In the genomic region with DNA sequence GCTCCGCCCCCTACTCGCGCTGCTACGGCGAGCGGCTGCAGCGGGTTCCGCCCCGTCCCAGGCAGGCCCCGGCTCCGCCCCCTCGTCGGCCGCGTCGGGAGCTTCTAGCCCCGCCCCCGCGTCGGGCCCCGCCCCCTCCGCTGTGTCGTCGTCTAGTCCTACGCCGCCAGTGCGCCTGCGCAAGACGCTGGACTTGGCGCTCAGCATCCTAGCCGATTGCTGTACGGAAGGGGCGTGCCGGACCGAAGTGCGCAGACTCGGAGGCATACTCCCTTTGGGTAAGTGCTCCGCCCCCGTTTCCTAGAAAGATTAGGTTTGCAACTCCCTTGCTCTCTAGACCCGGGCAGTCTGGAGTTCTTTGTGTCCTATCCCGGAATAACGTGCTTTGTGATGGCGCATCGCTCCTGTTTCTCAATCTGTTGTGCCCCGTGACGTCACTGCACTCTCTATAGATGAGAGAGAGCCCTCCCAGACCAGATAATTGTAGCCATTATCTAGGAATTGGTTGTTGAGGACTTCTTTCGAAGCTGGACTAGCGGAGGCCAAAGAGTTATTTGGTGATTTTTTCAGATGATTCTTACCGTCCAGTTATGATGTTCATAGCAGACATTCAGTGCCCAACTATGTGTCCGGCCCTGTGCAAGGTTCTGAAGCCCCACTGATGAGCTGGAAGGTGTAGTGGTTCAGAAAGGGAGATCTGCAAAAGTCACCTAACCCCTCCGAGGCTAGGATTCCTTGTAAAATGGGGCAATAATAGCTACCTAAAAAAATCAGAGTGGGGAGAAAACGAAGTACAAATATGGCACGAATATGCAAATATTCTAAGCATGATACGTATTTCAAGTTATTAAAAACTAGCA, we compare ENCODE assay signal across 8 cellular contexts. TPM values are rescaled to one million over a fixed set of nuclear protein-coding genes. Genes with fewer than 3 reads are reported as not detected.
DNase-seq lines count a peak whose midpoint lies in the region; TF ChIP-seq lines count a peak whose summit lies in the region.

No MANE protein-coding gene starts in this region.

- H3K4me3 Mint-ChIP-seq in neural crest cell: peak overlapping the region; percentile 88

- peaks cover 30% of the 10 kb centered on the region for H3K4me1 Mint-ChIP-seq in neural crest cell

- H3K4me2 ChIP-seq in MM.1S (ENCODE audit: low read depth, low read length): peak overlapping the region; percentile 90

- intact Hi-C loops in stomach (cut with DNase I; ENCODE audit: low total_unique reads): loop anchor here (10.0 kb wide), 1 partner anchor 275 kb away; a partner anchor contains a TSS

- no peak for TF ChIP-seq POLR2A in stomach (IDR thresholded peaks at IDR 0.05)

- TF ChIP-seq CTCF in MM.1S (IDR thresholded peaks at IDR 0.05; ENCODE audit: low read length) (no peak), foreskin fibroblast (IDR thresholded peaks at IDR 0.05; ENCODE audit: low read depth, low read length) (no peak), neural crest cell (conservative IDR thresholded peaks at IDR 0.05) (no peak), stomach (IDR thresholded peaks at IDR 0.05) (no peak)

- peak overlapping the region; percentile 89 for H2AFZ ChIP-seq in MM.1S (ENCODE audit: low read length)

- no peaks in the 10 kb centered on the region for H3K27me3 Mint-ChIP-seq in neural crest cell (ENCODE audit: low read depth)

- peak overlapping the region; percentile 96 for H3K27ac ChIP-seq in MM.1S (ENCODE audit: low read length)
- H3K27ac ChIP-seq in stomach: peak overlapping the region; percentile 99 to 100 (median 100)

- H3K4me3 ChIP-seq in HAP-1 (peak overlapping the region; percentile 92), MM.1S (ENCODE audit: low read length) (peak overlapping the region; percentile 79), foreskin fibroblast (ENCODE audit: low read depth in 1 of 2, low read length in 2 of 2) (peak overlapping the region; percentile 79 to 86), stomach (peak overlapping the region; percentile 68 to 89 (median 84))

- H3K9me2 ChIP-seq in MM.1S (replicated peaks; ENCODE audit: insufficient read depth, low read length): no peaks in the 10 kb centered on the region

- H3K36me3 ChIP-seq in HAP-1 (replicated peaks) (peaks cover 5% of the 10 kb centered on the region), MM.1S (replicated peaks; ENCODE audit: insufficient read depth, low read length) (no peaks in the 10 kb centered on the region), stomach (peaks cover 28 to 36% (median 33%) of the 10 kb centered on the region in 4 donors)

- peak overlapping the region; percentile 98 for H3K27ac Mint-ChIP-seq in neural crest cell (ENCODE audit: unreplicated experiment)

- 2 to 6% (median 3%) methylated on average over 22 to 54 of the region's 54 CpGs for WGBS in stomach, 5 donors

- no peak for TF ChIP-seq EP300 in stomach (IDR thresholded peaks at IDR 0.05)

- peaks cover 19% of the 10 kb centered on the region for H3F3A ChIP-seq in MM.1S (ENCODE audit: insufficient read depth, low read length)

- peak; percentile 99 for DNase-seq in ELR (ENCODE audit: low read depth)
- DNase-seq in HAP-1 (ENCODE audit: low spot score in 2 of 2): peak; percentile 98 to 100
- DNase-seq in MM.1S: peak; percentile 100
- peak; percentile 76 for DNase-seq in SIG-M5 (lab: John Stamatoyannopoulos, UW)
- peak; percentile 100 for DNase-seq in activated gamma-delta T cell treated with anti-CD3 and anti-CD28 coated beads, Interleukin-2, amount 50 U/mL, for 16 hours (ENCODE audit: low read depth)
- peak; percentile 99 to 100 for DNase-seq in foreskin fibroblast
- DNase-seq in neural crest cell (ENCODE audit: low read depth, low spot score): peak; percentile 99
- DNase-seq in stomach: peak; percentile 100

- H3K9me3 ChIP-seq in HAP-1 (peaks cover 2% of the 10 kb centered on the region; the same call in 1 of the 2 replicates), MM.1S (replicated peaks; ENCODE audit: insufficient read depth, low read length) (no peaks in the 10 kb centered on the region), stomach (no peaks in the 10 kb centered on the region)

- H3K27me3 ChIP-seq in HAP-1 (ENCODE audit: low read depth) (no peaks in the 10 kb centered on the region), MM.1S (replicated peaks; ENCODE audit: insufficient read depth, low read length) (no peaks in the 10 kb centered on the region), stomach (no peaks in the 10 kb centered on the region)

- H3K9ac ChIP-seq in MM.1S (ENCODE audit: low read length): peak overlapping the region; percentile 96

- H3K36me3 Mint-ChIP-seq in neural crest cell (ENCODE audit: low read depth): peaks cover 4% of the 10 kb centered on the region

- H3K4me1 ChIP-seq in HAP-1: peaks cover 24% of the 10 kb centered on the region
- peaks cover 5% of the 10 kb centered on the region for H3K4me1 ChIP-seq in MM.1S (ENCODE audit: low read length)
- H3K4me1 ChIP-seq in stomach: peaks cover 38 to 54% (median 45%) of the 10 kb centered on the region in 4 donors

- H3K9me3 Mint-ChIP-seq in neural crest cell: no peaks in the 10 kb centered on the region

- H3K79me2 ChIP-seq in MM.1S (ENCODE audit: low read length): peaks cover 43% of the 10 kb centered on the region

- H4K20me1 ChIP-seq in MM.1S (ENCODE audit: insufficient read depth, low read length): no peaks in the 10 kb centered on the region

- in situ Hi-C loops in HAP-1 (cut with MboI; ENCODE audit: low sequenced_read_pairs): loop anchor here (10.0 kb wide), 1 partner anchor 415 kb away; a partner anchor contains a TSS

RNA-seq across cellular contexts. Expression of a gene that starts 0.7 kb away (rescaled TPM):
- total RNA-seq in neural crest cell: 11.8 and 12.3 TPM in 2 replicates
- 10 to 100 TPM in 2 of 5 donors, 1 to 10 TPM in 2, not detected in 1; 2.6 to 29.8 (median 15.1) TPM for total RNA-seq in stomach
- 10 to 100 TPM in 2 of 3 donors, 1 to 10 TPM in 1; 6.7 to 13.0 (median 11.3) TPM for polyA plus RNA-seq in stomach

RNA-seq across cellular contexts. Expression of a gene that starts 12.0 kb away (rescaled TPM):
- total RNA-seq in neural crest cell: 7.2 and 8.8 TPM in 2 replicates
- 10 to 100 TPM; 36.0 to 84.0 (median 63.1) TPM for total RNA-seq in stomach
- polyA plus RNA-seq in stomach: 10 to 100 TPM; 44.8 to 49.3 (median 49.1) TPM

RNA-seq across cellular contexts. Expression of a gene that starts 17.4 kb away (rescaled TPM):
- 0.91 and 1.0 TPM in 2 replicates for total RNA-seq in neural crest cell
- total RNA-seq in stomach: under 1 TPM in 2 of 5 donors, not detected in 3; 0.18 to 0.45 TPM
- under 1 TPM; 0.15 to 0.37 (median 0.31) TPM for polyA plus RNA-seq in stomach

RNA-seq across cellular contexts. Expression of a gene that starts 23.0 kb away (rescaled TPM):
- total RNA-seq in neural crest cell (not detected in 2 replicates), stomach (not detected)
- polyA plus RNA-seq in stomach: 1 to 10 TPM in 1 of 3 donors, under 1 TPM in 2; 0.62 to 1.8 (median 0.76) TPM

RNA-seq across cellular contexts. Expression of a gene that starts 31.8 kb away (rescaled TPM):
- total RNA-seq in neural crest cell (not detected in 2 replicates), stomach (not detected)
- 1 to 10 TPM in 2 of 3 donors, not detected in 1; 1.4 to 8.2 TPM for polyA plus RNA-seq in stomach

Comparison
In these comparisons a context has a peak if more than half of its experiments do, and no peak if none do; other contexts are left out.
1. Peak in every context shown above with its lines: DNase-seq, H3K4me3 ChIP-seq and H3K27ac ChIP-seq.